In the genomic region with DNA sequence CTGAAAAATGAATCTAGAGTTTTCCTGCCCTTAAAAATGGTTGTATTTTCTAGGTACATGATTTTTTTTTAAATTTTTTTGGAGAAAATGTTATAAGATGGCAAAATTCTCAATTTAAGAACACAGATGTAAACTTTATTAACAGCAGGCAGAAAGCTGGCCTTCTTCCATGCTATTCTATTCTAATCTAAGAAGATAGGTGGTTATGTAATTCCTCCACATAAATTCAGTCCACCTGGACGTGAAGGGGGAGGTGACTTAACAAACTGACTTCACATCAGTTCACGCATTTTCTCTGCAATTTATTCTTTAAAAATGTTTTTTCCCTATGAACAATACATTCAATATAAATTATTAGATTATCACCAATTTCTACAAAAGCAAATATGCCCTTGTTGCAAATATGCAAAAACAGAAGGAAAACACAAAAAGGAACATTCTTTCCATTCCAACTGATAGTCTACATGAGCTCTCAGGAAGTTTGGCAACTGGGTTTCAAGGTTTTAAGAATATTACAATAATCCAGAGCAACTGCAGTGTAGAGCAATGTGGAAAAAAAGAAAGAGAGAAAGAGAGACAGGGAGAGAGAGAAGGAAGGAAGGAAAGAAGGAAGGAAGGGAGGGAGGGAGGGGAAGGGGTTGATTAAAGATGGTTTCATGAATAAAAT, we compare ENCODE assay signal across 15 cellular contexts.
DNase-seq lines count a peak whose midpoint lies in the region; ATAC-seq, FAIRE-seq and TF ChIP-seq lines count a peak whose summit lies in the region.
"Had no signal": no experiment of that assay in that cellular context is flagged by ENCODE, and none has a peak within 500 bp of the region (broad histone marks: within the 10 kb centered on the region; RNA-seq: fewer than 3 reads in every experiment).

No MANE protein-coding gene starts in this region.

- H3K4me1 ChIP-seq in Karpas-422 (ENCODE audit: low read length): peaks cover 31% of the 10 kb centered on the region
- H3K4me1 ChIP-seq: Caco-2, Peyer's patch had no signal

- no peaks in the 10 kb centered on the region for H3K79me2 ChIP-seq in Karpas-422 (ENCODE audit: low read length)

- H3K4me1 Mint-ChIP-seq in T-helper 17 cell: no peaks in the 10 kb centered on the region

- H3K27me3 Mint-ChIP-seq in T-helper 17 cell: no peaks in the 10 kb centered on the region
- H3K27me3 Mint-ChIP-seq: CD4-positive, alpha-beta T cell had no signal

- no peak overlapping the region for H3K9ac ChIP-seq in Karpas-422 (ENCODE audit: low read length)

- no peak overlapping the region for H3K27ac ChIP-seq in Karpas-422 (ENCODE audit: low read length)
- H3K27ac ChIP-seq: Peyer's patch, SJSA1 had no signal

- DNase-seq in AG10803 (ENCODE audit: low read depth) (peak; percentile 43), Karpas-422 (no peak), cardiac fibroblast (ENCODE audit: low read depth in 2 of 2) (peak; percentile 56 to 65), iris pigment epithelial cell (ENCODE audit: low read depth) (peak; percentile 61), NCI-H2081 (lab: John Stamatoyannopoulos, UW) (no peak), T-helper 17 cell (no peak), frontal cortex (ENCODE audit: low spot score in 2 of 2) (no peak)
- DNase-seq in activated CD8-positive, alpha-beta memory T cell treated with anti-CD3 and anti-CD28 coated beads, Interleukin-2, amount 50 U/mL, for 4 hours: no peak
- DNase-seq: Caco-2; CD4-positive, alpha-beta T cell; GDM1; GOT3; NCI-H2227 treated with DMSO at 0.1 percent for 48 hours had no signal

- TF ChIP-seq CTCF in AG10803 (conservative IDR thresholded peaks at IDR 0.05; ENCODE audit: low read length) (peak; percentile 34), cardiac fibroblast (IDR thresholded peaks at IDR 0.05; ENCODE audit: low read depth, low read length) (no peak)

- H3K9me2 ChIP-seq in Karpas-422 (replicated peaks; ENCODE audit: insufficient read depth, low read length): no peaks in the 10 kb centered on the region

- 0 out of 2 replicates have a peak, but pooled peaks cover under 1% of the 10 kb centered on the region for H4K20me1 ChIP-seq in Karpas-422 (ENCODE audit: insufficient read depth, low read depth, low read length)

- H3K27ac Mint-ChIP-seq in T-helper 17 cell: no peak overlapping the region
- H3K27ac Mint-ChIP-seq: CD4-positive, alpha-beta T cell had no signal

- H3K27me3 ChIP-seq in Karpas-422 (ENCODE audit: low read length): no peaks in the 10 kb centered on the region
- H3K27me3 ChIP-seq: Peyer's patch, SJSA1 had no signal

- no peak for ATAC-seq in T-helper 17 cell

- no peak overlapping the region for H3K4me3 Mint-ChIP-seq in T-helper 17 cell
- H3K4me3 Mint-ChIP-seq: CD4-positive, alpha-beta T cell had no signal

- H2AFZ ChIP-seq in Karpas-422 (ENCODE audit: low read length): no peak overlapping the region

- H3K4me3 ChIP-seq in AG10803 (ENCODE audit: low read length) (no peak overlapping the region), Karpas-422 (ENCODE audit: low read length) (no peak overlapping the region), cardiac fibroblast (replicated peaks in 1 of 2; ENCODE audit: low read depth in 2 of 2, low read length in 2 of 2) (no peak overlapping the region)
- H3K4me3 ChIP-seq: Peyer's patch, SJSA1 had no signal

- no peaks in the 10 kb centered on the region for H3K36me3 ChIP-seq in Karpas-422 (ENCODE audit: insufficient read depth, low read length)
- H3K36me3 ChIP-seq: Peyer's patch, SJSA1 had no signal

- no peaks in the 10 kb centered on the region for H3K9me3 ChIP-seq in Karpas-422 (ENCODE audit: low read length)
- H3K9me3 ChIP-seq in T-helper 17 cell (ENCODE audit: control insufficient read depth, low read length, poor library complexity, severe bottlenecking): no peaks in the 10 kb centered on the region
- H3K9me3 ChIP-seq: Caco-2, Peyer's patch, SJSA1 had no signal

- H3K36me3 Mint-ChIP-seq in T-helper 17 cell (ENCODE audit: low read depth): peaks cover 3% of the 10 kb centered on the region

- no peak for FAIRE-seq in frontal cortex (lab: Jason Lieb, UNC)

- peak overlapping the region; percentile 85 for H3K4me2 ChIP-seq in Karpas-422 (ENCODE audit: low read depth, low read length, poor library complexity, severe bottlenecking)

Comparison
In these comparisons a context has a peak if more than half of its experiments do, and no peak if none do; other contexts are left out.
1. DNase-seq: peak in AG10803 (single experiment), cardiac fibroblast (2 of 2) and iris pigment epithelial cell (single experiment); none in Karpas-422 (single experiment), NCI-H2081 (0 of 2), T-helper 17 cell (0 of 3), frontal cortex (0 of 2) and activated CD8-positive, alpha-beta memory T cell treated with anti-CD3 and anti-CD28 coated beads, Interleukin-2, amount 50 U/mL, for 4 hours (single experiment).